In genomic region chr20:22574545-22575086, GRCh38 we compare ENCODE assay signal across 16 cellular contexts. TPM values are rescaled to one million over a fixed set of nuclear protein-coding genes. Genes with fewer than 3 reads are reported as not detected.
A peak's percentile ranks its signal among the peaks of the same experiment; 100 is the strongest.
DNase-seq lines count a peak whose midpoint lies in the region; ATAC-seq, FAIRE-seq and TF ChIP-seq lines count a peak whose summit lies in the region.
"Had no signal": no experiment of that assay in that cellular context is flagged by ENCODE, and none has a peak within 500 bp of the region (broad histone marks: within the 10 kb centered on the region; RNA-seq: fewer than 3 reads in every experiment).

No MANE protein-coding gene starts in this region.

- H3K4me1 ChIP-seq in HEK293 (ENCODE audit: control insufficient read depth, insufficient read depth, low read length) (peaks cover 12% of the 10 kb centered on the region), SJSA1 (replicated peaks) (peaks cover 44% of the 10 kb centered on the region), pancreas (peaks cover 27 to 43% (median 41%) of the 10 kb centered on the region in 3 donors)

- no peaks in the 10 kb centered on the region for H3K36me3 ChIP-seq in HEK293 (ENCODE audit: control insufficient read depth in 2 of 2, insufficient read depth in 1 of 2, low read length in 2 of 2)
- no peaks in the 10 kb centered on the region for H3K36me3 ChIP-seq in SJSA1
- H3K36me3 ChIP-seq in pancreas = no peaks in the 10 kb centered on the region

- DNase-seq in COLO668 (lab: John Stamatoyannopoulos, UW; ENCODE audit: unreplicated experiment) = peak; percentile 53
- no peak for DNase-seq in SJSA1 (ENCODE audit: low read depth in 1 of 2, low spot score in 2 of 2)
- peak in 4 of 6 donors; percentile 42 to 56 (median 48) for DNase-seq in pancreas
- DNase-seq in activated CD4-positive, alpha-beta T cell treated with anti-CD3 and anti-CD28 coated beads for 36 hours = no peak
- DNase-seq: DMS79, IMR-90, NCI-H1436, RPMI8226 had no signal

- H3K27ac Mint-ChIP-seq in activated CD4-positive, alpha-beta T cell treated with anti-CD3 and anti-CD28 coated beads for 36 hours = no peak overlapping the region
- H3K27ac Mint-ChIP-seq: CD14-positive monocyte had no signal

- FAIRE-seq in pancreas (lab: Jason Lieb, UNC) = no peak
- FAIRE-seq: GM12891, H54 had no signal

- H3K9me3 ChIP-seq in HEK293 (ENCODE audit: control insufficient read depth, insufficient read depth, low read depth, low read length) (no peaks in the 10 kb centered on the region), SJSA1 (replicated peaks) (no peaks in the 10 kb centered on the region), pancreas (no peaks in the 10 kb centered on the region)

- peaks cover 2% of the 10 kb centered on the region for H3K36me3 Mint-ChIP-seq in activated CD4-positive, alpha-beta T cell treated with anti-CD3 and anti-CD28 coated beads for 36 hours (ENCODE audit: low read depth)

- CTCF ChIA-PET in HEK293 (lab: Yijun Ruan, JAX) = interaction anchor here (0.7 to 3.1 kb wide), 7 partner anchors 12 to 519 kb away, joined by 3 to 17 read pairs (median 4); no protein-coding TSS in a partner anchor
- CTCF ChIA-PET in activated CD4-positive, alpha-beta T cell treated with anti-CD3 and anti-CD28 coated beads for 36 hours (lab: Charles Lee) = no interaction called here

- ATAC-seq in pancreas (no peak), GM19467 (IDR thresholded peaks at IDR 0.05; ENCODE audit: unreplicated experiment) (no peak), GM21423 (IDR thresholded peaks at IDR 0.05; ENCODE audit: unreplicated experiment) (no peak)
- no peak for ATAC-seq in activated CD4-positive, alpha-beta T cell treated with anti-CD3 and anti-CD28 coated beads for 36 hours

- H3K4me3 ChIP-seq in HEK293 (ENCODE audit: low read depth, low read length) (no peak overlapping the region), SJSA1 (no peak overlapping the region), pancreas (peak overlapping the region in 1 of 4 donors; percentile 90)

- no peaks in the 10 kb centered on the region for H3K4me1 Mint-ChIP-seq in activated CD4-positive, alpha-beta T cell treated with anti-CD3 and anti-CD28 coated beads for 36 hours

- no peaks in the 10 kb centered on the region for H3K9me3 Mint-ChIP-seq in activated CD4-positive, alpha-beta T cell treated with anti-CD3 and anti-CD28 coated beads for 36 hours (ENCODE audit: low read depth)

- peaks cover 67% of the 10 kb centered on the region for H3K27me3 Mint-ChIP-seq in activated CD4-positive, alpha-beta T cell treated with anti-CD3 and anti-CD28 coated beads for 36 hours

- 13 to 17% methylated on average over 4 of the region's 4 CpGs for WGBS in pancreas, 2 donors

- TF ChIP-seq CTCF in HEK293 (tag by site-specific recombination; IDR thresholded peaks at IDR 0.05) (no peak), pancreas (IDR thresholded peaks at IDR 0.05) (no peak)

- intact Hi-C loops in pancreas (cut with DNase I) = loop anchor here in 1 of 3 donors (5.0 kb wide), 1 partner anchor 82 kb away; no protein-coding TSS in a partner anchor
- intact Hi-C loops in activated CD4-positive, alpha-beta T cell treated with anti-CD3 and anti-CD28 coated beads for 36 hours (cut with DNase I, micrococcal nuclease) = loop anchor here (5.0 to 10.0 kb wide), 6 partner anchors 200 to 1470 kb away; partner anchors contain the start of genes LINC00237 (in 2 of the 2), NKX2-2 (in 1 of the 2), NKX2-4 (in 1 of the 2) and PAX1 (in 1 of the 2)

- H3K27ac ChIP-seq in HEK293 (ENCODE audit: extremely low read depth, low read depth, low read length) (peak overlapping the region; percentile 28; the same call in 1 of the 2 replicates), SJSA1 (peak overlapping the region; percentile 98), pancreas (peak overlapping the region; percentile 30 to 98 (median 94))

- POLR2A ChIA-PET in HEK293 (lab: Yijun Ruan, JAX) = no interaction called here
- POLR2A ChIA-PET in activated CD4-positive, alpha-beta T cell treated with anti-CD3 and anti-CD28 coated beads for 36 hours (lab: Charles Lee) = no interaction called here

- H3K4me3 Mint-ChIP-seq in activated CD4-positive, alpha-beta T cell treated with anti-CD3 and anti-CD28 coated beads for 36 hours = no peak overlapping the region

- H3K27me3 ChIP-seq in SJSA1 (replicated peaks) (no peaks in the 10 kb centered on the region), pancreas (no peaks in the 10 kb centered on the region)

TF ChIP-seq in HEK293, 187 proteins besides CTCF, POLR2A, EP300 and RAD21:
- no peak for TF ChIP-seq ZNF645 (tag by site-specific recombination; IDR thresholded peaks at IDR 0.05)
- TF ChIP-seq AEBP2 (tag by site-specific recombination; IDR thresholded peaks at IDR 0.05; ENCODE audit: borderline replicate concordance) = no peak
- no peak for TF ChIP-seq ZNF335 (tag by site-specific recombination; conservative IDR thresholded peaks at IDR 0.05)
- TF ChIP-seq ZNF37A (tag by site-specific recombination; IDR thresholded peaks at IDR 0.05) = no peak
- TF ChIP-seq ZNF600 (tag by site-specific recombination; IDR thresholded peaks at IDR 0.05) = no peak; the same call in 1 of the 2 replicates
- TF ChIP-seq KLF1 (tag by site-specific recombination; IDR thresholded peaks at IDR 0.05) = no peak
- TF ChIP-seq ZNF623 (tag by site-specific recombination; IDR thresholded peaks at IDR 0.05) = no peak
- TF ChIP-seq HOXC10 (CRISPR knock-in tag; IDR thresholded peaks at IDR 0.05) = no peak
- TF ChIP-seq SALL2 (tag by site-specific recombination; IDR thresholded peaks at IDR 0.05; ENCODE audit: borderline replicate concordance) = no peak
- no peak for TF ChIP-seq FEZF1 (tag by site-specific recombination; IDR thresholded peaks at IDR 0.05)
- no peak for TF ChIP-seq ZBTB1 (tag by site-specific recombination; IDR thresholded peaks at IDR 0.05)
- TF ChIP-seq ZNF555 (tag by site-specific recombination; conservative IDR thresholded peaks at IDR 0.05) = no peak
- TF ChIP-seq ZSCAN23 (tag by site-specific recombination; IDR thresholded peaks at IDR 0.05) = no peak
- TF ChIP-seq ZNF169 (tag by site-specific recombination; IDR thresholded peaks at IDR 0.05) = no peak
- TF ChIP-seq PATZ1 (tag by site-specific recombination; IDR thresholded peaks at IDR 0.05) = no peak
- TF ChIP-seq ZNF621 (tag by site-specific recombination; IDR thresholded peaks at IDR 0.05) = no peak

RNA-seq across cellular contexts. Expression of gene FOXA2, which starts 9.8 kb away (rescaled TPM):
- 12.8 and 14.0 TPM in 2 replicates for total RNA-seq in SJSA1 (2014; rRNA removed; shearing (Covaris generic))
- total RNA-seq in pancreas = 10 to 100 TPM; 14.2 to 30.1 (median 18.3) TPM
- 10 to 100 TPM; 15.6 to 30.4 TPM for polyA plus RNA-seq in pancreas
- not detected for total RNA-seq in activated CD4-positive, alpha-beta T cell treated with anti-CD3 and anti-CD28 coated beads for 36 hours
- total RNA-seq: G401, IMR-90, LHCN-M2 had no signal
- polyA plus RNA-seq: CD14-positive monocyte, IMR-90 had no signal

Comparison
In these comparisons a context has a peak if more than half of its experiments do, and no peak if none do; other contexts are left out.
1. DNase-seq: peak in COLO668 (single experiment) and pancreas (4 of 6); none in SJSA1 (0 of 2) and activated CD4-positive, alpha-beta T cell treated with anti-CD3 and anti-CD28 coated beads for 36 hours (single experiment).
2. H3K27ac ChIP-seq: peak in every context shown above with its lines; median percentile 98 in SJSA1; 94 in pancreas; 28 in HEK293.
3. RNA of gene FOXA2, which starts 9.8 kb away (total RNA-seq): 14.2 to 30.1 TPM in pancreas and 12.8 to 14.0 TPM in SJSA1; not detected in activated CD4-positive, alpha-beta T cell treated with anti-CD3 and anti-CD28 coated beads for 36 hours; every median in the first group is over 10 times any median in the second.